In genomic region chr5:176574297-176574591, GRCh38 we compare ENCODE assay signal across 1 cellular context.
TF ChIP-seq lines count a peak whose summit lies in the region.

No MANE protein-coding gene starts in this region.

TF ChIP-seq in WTC11, 78 proteins besides CTCF, POLR2A, EP300 and RAD21 (continued from another document):
- TF ChIP-seq AR (CRISPR knock-in tag; IDR thresholded peaks at IDR 0.05) (no peak), JUN (CRISPR knock-in tag; IDR thresholded peaks at IDR 0.05) (no peak), OVOL2 (CRISPR knock-in tag; IDR thresholded peaks at IDR 0.05; ENCODE audit: borderline replicate concordance) (no peak), ESRRA (CRISPR knock-in tag; IDR thresholded peaks at IDR 0.05; ENCODE audit: borderline replicate concordance) (no peak)
